In the genomic region with DNA sequence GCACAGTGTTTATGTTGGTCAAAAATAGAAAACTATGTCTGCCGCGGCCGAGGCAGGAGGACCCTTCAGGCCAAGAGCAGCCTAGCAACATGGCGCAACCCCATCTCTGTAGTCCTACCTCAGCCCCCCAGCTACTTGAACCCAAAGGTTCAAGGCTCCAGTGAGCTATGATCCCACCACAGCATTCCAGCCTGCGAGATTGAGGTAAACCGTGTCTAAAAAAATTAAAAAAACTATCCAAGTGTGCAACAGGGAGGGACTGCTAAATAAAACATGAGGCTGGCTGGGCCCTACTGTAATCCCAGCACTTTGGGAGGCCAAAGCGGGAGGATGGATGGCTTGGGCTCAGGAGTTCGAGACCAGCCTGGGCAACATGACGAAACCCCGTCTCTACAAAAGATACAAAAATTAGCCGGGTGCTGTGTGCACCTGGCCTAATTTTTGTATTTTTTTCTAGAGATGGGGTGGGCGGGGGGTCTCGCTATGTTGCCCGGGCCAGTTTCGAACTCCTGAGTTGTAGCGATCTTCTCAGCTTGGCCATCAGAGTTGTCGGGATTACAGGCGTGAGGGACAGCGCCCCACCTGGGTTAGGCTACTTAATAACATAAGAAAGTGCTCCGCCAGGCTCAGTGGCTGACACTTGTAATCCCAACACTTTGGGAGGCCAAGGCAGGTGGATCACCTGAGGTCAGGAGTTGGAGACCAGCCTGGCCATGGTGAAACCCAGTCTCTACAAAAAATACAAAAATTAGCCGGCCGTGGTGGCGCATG, we compare ENCODE assay signal across 8 cellular contexts.
DNase-seq lines count a peak whose midpoint lies in the region; ATAC-seq and TF ChIP-seq lines count a peak whose summit lies in the region.
"Not testable (repeated sequence)": the region's sequence is repeated elsewhere in the genome, so short reads cannot be mapped to it uniquely, and the experiment has no call there.

No MANE protein-coding gene starts in this region.

- H3K27ac ChIP-seq in HCT116 (ENCODE audit: low read depth, low read length) (peak overlapping the region; percentile 80), SJCRH30 (peak overlapping the region; percentile 84), right cardiac atrium (ENCODE audit: low read length) (peak overlapping the region; percentile 69)
- peak overlapping the region; percentile 80 for H3K27ac ChIP-seq in effector memory CD4-positive, alpha-beta T cell (ENCODE audit: insufficient read depth, low read length, poor library complexity, severe bottlenecking)
- H3K27ac ChIP-seq in naive thymus-derived CD4-positive, alpha-beta T cell (ENCODE audit: low read depth, low read length), result peak overlapping the region; percentile 88

- H3K27me3 ChIP-seq in HCT116 (ENCODE audit: insufficient read depth, low read length); SJCRH30; effector memory CD4-positive, alpha-beta T cell (replicated peaks; ENCODE audit: control insufficient read depth, insufficient read depth, low read length, poor library complexity, severe bottlenecking); right cardiac atrium (ENCODE audit: control insufficient read depth, insufficient read depth); naive thymus-derived CD4-positive, alpha-beta T cell (ENCODE audit: control insufficient read depth in 2 of 2, insufficient read depth in 2 of 2, low read length in 2 of 2): not testable (repeated sequence)

- WGBS in right cardiac atrium, result 76% methylated on average over 23 of the region's 23 CpGs

- CTCF ChIA-PET in AG04449 (lab: Yijun Ruan, JAX); naive thymus-derived CD4-positive, alpha-beta T cell (lab: Charles Lee): not testable (repeated sequence)
- CTCF ChIA-PET in HCT116 (lab: Charles Lee), result interaction anchor here (1.2 kb wide), 1 partner anchor 427 kb away, joined by 3 read pairs; the partner anchor contains the start of gene ZNF25

- H3K4me1 ChIP-seq in HCT116 (ENCODE audit: control insufficient read depth in 1 of 2, insufficient read depth in 2 of 2, low read length in 2 of 2); SJCRH30; effector memory CD4-positive, alpha-beta T cell (ENCODE audit: control insufficient read depth, insufficient read depth, low read length, poor library complexity, severe bottlenecking); right cardiac atrium (ENCODE audit: control insufficient read depth, insufficient read depth, low read length); naive thymus-derived CD4-positive, alpha-beta T cell (ENCODE audit: control insufficient read depth in 2 of 2, insufficient read depth in 2 of 2, low read length in 2 of 2): not testable (repeated sequence)

- TF ChIP-seq CTCF in AG04449 (IDR thresholded peaks at IDR 0.05; ENCODE audit: insufficient read depth, low read length, missing control alignments); HCT116 (IDR thresholded peaks at IDR 0.05 in 2 of 3, conservative IDR thresholded peaks at IDR 0.05 in 1 of 3; ENCODE audit: borderline replicate concordance in 1 of 3, insufficient read depth in 1 of 3, low read depth in 2 of 3, low read length in 2 of 3): not testable (repeated sequence)

- peak overlapping the region; percentile 55 for H3K4me3 ChIP-seq in AG04449 (ENCODE audit: low read depth, low read length)
- H3K4me3 ChIP-seq in HCT116 (replicated peaks in 1 of 2; ENCODE audit: low read depth in 1 of 2, low read length in 2 of 2), result peak overlapping the region; percentile 49 to 58
- peak overlapping the region; percentile 85 for H3K4me3 ChIP-seq in SJCRH30
- peak overlapping the region; percentile 39 for H3K4me3 ChIP-seq in effector memory CD4-positive, alpha-beta T cell (ENCODE audit: insufficient read depth, low read depth, low read length, poor library complexity, severe bottlenecking)
- peak overlapping the region; percentile 16 for H3K4me3 ChIP-seq in right cardiac atrium (ENCODE audit: low read length)
- H3K4me3 ChIP-seq in naive thymus-derived CD4-positive, alpha-beta T cell (ENCODE audit: low read length), result peak overlapping the region; percentile 68

- TF ChIP-seq RAD21 in HCT116 (IDR thresholded peaks at IDR 0.05; ENCODE audit: low read depth), result not testable (repeated sequence)

- H3K4me1 Mint-ChIP-seq in activated naive CD8-positive, alpha-beta T cell treated with anti-CD3 and anti-CD28 coated beads, Interleukin-2, amount 10 ng/mL, durations not matched to agents 7 days and 5 days; naive thymus-derived CD4-positive, alpha-beta T cell: not testable (repeated sequence)

- H3K4me2 ChIP-seq in HCT116 (ENCODE audit: low read length), result peak overlapping the region; percentile 64

- TF ChIP-seq POLR2A in HCT116 (IDR thresholded peaks at IDR 0.05; ENCODE audit: borderline replicate concordance, extremely low read depth, insufficient read depth, insufficient read length), result not testable (repeated sequence)

- peak; percentile 16 for ATAC-seq in HCT116
- ATAC-seq in activated naive CD8-positive, alpha-beta T cell treated with anti-CD3 and anti-CD28 coated beads, Interleukin-2, amount 10 ng/mL, durations not matched to agents 7 days and 5 days (ENCODE audit: low read depth); right cardiac atrium; naive thymus-derived CD4-positive, alpha-beta T cell; stimulated activated naive CD8-positive, alpha-beta T cell treated with anti-CD3 and anti-CD28 coated beads, Interleukin-15, Interleukin-2, amounts not matched to agents 100 U/mL and 50 U/mL, for 24 hours: not testable (repeated sequence)

- H3K36me3 Mint-ChIP-seq in activated naive CD8-positive, alpha-beta T cell treated with anti-CD3 and anti-CD28 coated beads, Interleukin-2, amount 10 ng/mL, durations not matched to agents 7 days and 5 days; naive thymus-derived CD4-positive, alpha-beta T cell: not testable (repeated sequence)

- peak overlapping the region; percentile 67 for H3K9ac ChIP-seq in HCT116 (ENCODE audit: low read length)

- not testable (repeated sequence) for H4K20me1 ChIP-seq in HCT116 (ENCODE audit: insufficient read depth)

- not testable (repeated sequence) for H2AFZ ChIP-seq in HCT116 (ENCODE audit: low read depth, low read length, poor library complexity, severe bottlenecking)

- H3K79me2 ChIP-seq in HCT116 (ENCODE audit: insufficient read depth, low read length), result not testable (repeated sequence)

- H3K27ac Mint-ChIP-seq in activated naive CD8-positive, alpha-beta T cell treated with anti-CD3 and anti-CD28 coated beads, Interleukin-2, amount 10 ng/mL, durations not matched to agents 7 days and 5 days, result peak overlapping the region; percentile 98
- H3K27ac Mint-ChIP-seq in naive thymus-derived CD4-positive, alpha-beta T cell, result peak overlapping the region; percentile 92 to 99 (median 98)

- TSS peak; percentile 85 for BruUV-seq in HCT116 (replicated peaks; lab: Mats Ljungman, UMichigan)

- not testable (repeated sequence) for H3K9me3 ChIP-seq in HCT116 (ENCODE audit: control insufficient read depth in 1 of 2, insufficient read depth in 1 of 2, low read depth in 1 of 2, low read length in 2 of 2); SJCRH30 (replicated peaks); effector memory CD4-positive, alpha-beta T cell (ENCODE audit: control insufficient read depth, low read length); right cardiac atrium (ENCODE audit: control insufficient read depth, low read length); naive thymus-derived CD4-positive, alpha-beta T cell (ENCODE audit: control insufficient read depth in 2 of 3, low read length in 3 of 3)

- not testable (repeated sequence) for DNase-seq in AG04449 (ENCODE audit: low read depth, low spot score); HCT116 (ENCODE audit: low read depth, low spot score); activated naive CD8-positive, alpha-beta T cell treated with anti-CD3 and anti-CD28 coated beads, Interleukin-2, amount 10 ng/mL, durations not matched to agents 7 days and 5 days; effector memory CD4-positive, alpha-beta T cell
- peak in 1 of 2 experiments; percentile 33 for DNase-seq in SJCRH30
- DNase-seq in right cardiac atrium, result peak in 1 of 3 donors; percentile 38
- DNase-seq in naive thymus-derived CD4-positive, alpha-beta T cell, result peak in 1 of 9 donors; percentile 8
- DNase-seq in stimulated activated naive CD8-positive, alpha-beta T cell treated with anti-CD3 and anti-CD28 coated beads, Interleukin-15, Interleukin-2, amounts not matched to agents 100 U/mL and 50 U/mL, for 24 hours, result peak; percentile 7

- RAD21 ChIA-PET in HCT116 (lab: Charles Lee; ENCODE audit: low non-redundant PET in 1 of 2, low total read pairs in 2 of 2, uncharacterized antibody in 2 of 2, unreplicated experiment in 2 of 2), result not testable (repeated sequence)

- H3K36me3 ChIP-seq in HCT116 (ENCODE audit: control insufficient read depth in 1 of 2, insufficient read depth in 2 of 2, low read length in 2 of 2); SJCRH30; effector memory CD4-positive, alpha-beta T cell (ENCODE audit: control insufficient read depth, insufficient read depth, low read length); naive thymus-derived CD4-positive, alpha-beta T cell (ENCODE audit: control insufficient read depth in 2 of 3, insufficient read depth in 3 of 3, low read length in 3 of 3): not testable (repeated sequence)

- peak overlapping the region; percentile 90 for H3K4me3 Mint-ChIP-seq in activated naive CD8-positive, alpha-beta T cell treated with anti-CD3 and anti-CD28 coated beads, Interleukin-2, amount 10 ng/mL, durations not matched to agents 7 days and 5 days
- H3K4me3 Mint-ChIP-seq in naive thymus-derived CD4-positive, alpha-beta T cell, result peak overlapping the region; percentile 84 to 95 (median 88)

- intact Hi-C loops in HCT116 (cut with micrococcal nuclease); right cardiac atrium (cut with DNase I); naive thymus-derived CD4-positive, alpha-beta T cell (cut with micrococcal nuclease): not testable (repeated sequence)

- POLR2A ChIA-PET in AG04449 (lab: Yijun Ruan, JAX); HCT116 (lab: Charles Lee): not testable (repeated sequence)
- POLR2A ChIA-PET in activated naive CD8-positive, alpha-beta T cell treated with anti-CD3 and anti-CD28 coated beads, Interleukin-2, amount 10 ng/mL, durations not matched to agents 7 days and 5 days (lab: Charles Lee), result interaction anchor here (1.0 to 2.3 kb wide), 2 partner anchors 311 to 428 kb away, joined by 7 to 20 read pairs; partner anchors contain the start of gene ZNF25
- POLR2A ChIA-PET in naive thymus-derived CD4-positive, alpha-beta T cell (lab: Charles Lee), result interaction anchor here (1.2 to 1.4 kb wide), 2 partner anchors 393 to 427 kb away, joined by 3 to 4 read pairs; partner anchors contain the start of genes ZNF25 and ZNF33A

- H3K9me3 Mint-ChIP-seq in activated naive CD8-positive, alpha-beta T cell treated with anti-CD3 and anti-CD28 coated beads, Interleukin-2, amount 10 ng/mL, durations not matched to agents 7 days and 5 days; naive thymus-derived CD4-positive, alpha-beta T cell: not testable (repeated sequence)

- not testable (repeated sequence) for H3K27me3 Mint-ChIP-seq in activated naive CD8-positive, alpha-beta T cell treated with anti-CD3 and anti-CD28 coated beads, Interleukin-2, amount 10 ng/mL, durations not matched to agents 7 days and 5 days; naive thymus-derived CD4-positive, alpha-beta T cell

- H3K9me2 ChIP-seq in HCT116 (ENCODE audit: insufficient read depth), result not testable (repeated sequence)

Comparison
In these comparisons a context has a peak if more than half of its experiments do, and no peak if none do; other contexts are left out.
1. H3K4me3 ChIP-seq: peak in every context shown above with its lines; median percentile 85 in SJCRH30; 68 in naive thymus-derived CD4-positive, alpha-beta T cell; 55 in AG04449; 54 in HCT116; 39 in effector memory CD4-positive, alpha-beta T cell; 16 in right cardiac atrium.